12 cellular contexts compared by ENCODE assay signal in the genomic region with DNA sequence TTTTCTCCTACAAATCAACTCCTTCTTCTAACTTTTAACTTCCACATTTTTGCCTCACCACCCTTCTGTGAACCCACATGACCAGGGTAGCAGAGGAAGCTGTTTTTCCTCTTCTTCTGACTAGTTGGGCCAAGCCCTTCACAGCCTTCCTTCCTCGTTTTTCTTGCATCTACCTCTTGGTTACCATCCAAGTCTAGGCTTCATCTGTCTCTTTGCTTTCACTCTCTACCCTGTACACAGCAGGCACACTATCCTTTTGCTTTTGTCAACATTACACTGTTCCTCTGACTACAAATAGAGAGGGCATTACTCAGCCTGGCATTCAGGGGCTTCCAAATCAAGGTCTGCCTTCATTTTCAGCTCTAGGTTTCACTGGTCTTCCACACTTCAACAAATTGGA. TPM values are rescaled to one million over a fixed set of nuclear protein-coding genes. Genes with fewer than 3 reads are reported as not detected.
DNase-seq lines count a peak whose midpoint lies in the region; FAIRE-seq and TF ChIP-seq lines count a peak whose summit lies in the region.
"Had no signal": no experiment of that assay in that cellular context is flagged by ENCODE, and none has a peak within 500 bp of the region (broad histone marks: within the 10 kb centered on the region; RNA-seq: fewer than 3 reads in every experiment).

No MANE protein-coding gene starts in this region.

- no peak for DNase-seq in activated CD4-positive, alpha-beta T cell treated with anti-CD3 and anti-CD28 coated beads, Interleukin-2, amount 10 ng/mL, durations not matched to agents 7 days and 5 days
- no peak for DNase-seq in activated CD4-positive, alpha-beta T cell treated with anti-CD3 and anti-CD28 coated beads, Interleukin-2, amount 10 ng/mL, durations not matched to agents 24 days and 14 days
- peak; percentile 71 for DNase-seq in SKM-1 (lab: John Stamatoyannopoulos, UW; ENCODE audit: unreplicated experiment)
- peak; percentile 68 for DNase-seq in esophagus muscularis mucosa (ENCODE audit: extremely low spot score)
- DNase-seq in putamen (ENCODE audit: low spot score) = peak; percentile 49
- no peak for DNase-seq in NCI-H2029 (lab: John Stamatoyannopoulos, UW)
- DNase-seq in kidney glomerular epithelial cell (lab: John Stamatoyannopoulos, UW) = no peak
- DNase-seq in GM12892 (ENCODE audit: insufficient read length) = no peak
- DNase-seq: activated T-cell treated with anti-CD3 and anti-CD28 coated beads, Interleukin-2, amount 50 U/mL, for 4 hours; NCI-H1092 had no signal

- H3K36me3 Mint-ChIP-seq in activated CD4-positive, alpha-beta T cell treated with anti-CD3 and anti-CD28 coated beads, Interleukin-2, amount 10 ng/mL, durations not matched to agents 7 days and 5 days (ENCODE audit: low read depth) = peaks cover 31% of the 10 kb centered on the region
- peaks cover 7% of the 10 kb centered on the region for H3K36me3 Mint-ChIP-seq in activated CD4-positive, alpha-beta T cell treated with anti-CD3 and anti-CD28 coated beads, Interleukin-2, amount 10 ng/mL, durations not matched to agents 24 days and 14 days (ENCODE audit: low read depth)

- POLR2A ChIA-PET in activated CD4-positive, alpha-beta T cell treated with anti-CD3 and anti-CD28 coated beads, Interleukin-2, amount 10 ng/mL, durations not matched to agents 7 days and 5 days (lab: Charles Lee) = no interaction called here

- CTCF ChIA-PET in activated CD4-positive, alpha-beta T cell treated with anti-CD3 and anti-CD28 coated beads, Interleukin-2, amount 10 ng/mL, durations not matched to agents 7 days and 5 days (lab: Charles Lee) = interaction anchor here (0.7 to 1.1 kb wide), 2 partner anchors 13 to 497 kb away, joined by 3 read pairs; no protein-coding TSS in a partner anchor

- H3K9me3 Mint-ChIP-seq in activated CD4-positive, alpha-beta T cell treated with anti-CD3 and anti-CD28 coated beads, Interleukin-2, amount 10 ng/mL, durations not matched to agents 7 days and 5 days = peaks cover 12% of the 10 kb centered on the region
- peaks cover 8% of the 10 kb centered on the region for H3K9me3 Mint-ChIP-seq in activated CD4-positive, alpha-beta T cell treated with anti-CD3 and anti-CD28 coated beads, Interleukin-2, amount 10 ng/mL, durations not matched to agents 24 days and 14 days
- H3K9me3 Mint-ChIP-seq: activated T-cell treated with anti-CD3 and anti-CD28 coated beads, Interleukin-2, amount 50 U/mL, for 4 hours had no signal

- H3K27ac Mint-ChIP-seq in activated CD4-positive, alpha-beta T cell treated with anti-CD3 and anti-CD28 coated beads, Interleukin-2, amount 10 ng/mL, durations not matched to agents 7 days and 5 days = peak overlapping the region; percentile 63
- no peak overlapping the region for H3K27ac Mint-ChIP-seq in activated CD4-positive, alpha-beta T cell treated with anti-CD3 and anti-CD28 coated beads, Interleukin-2, amount 10 ng/mL, durations not matched to agents 24 days and 14 days

- no peak for TF ChIP-seq EP300 in esophagus muscularis mucosa (IDR thresholded peaks at IDR 0.05)

- no peaks in the 10 kb centered on the region for H3K27me3 ChIP-seq in esophagus muscularis mucosa
- H3K27me3 ChIP-seq: suprapubic skin had no signal

- no peaks in the 10 kb centered on the region for H3K9me3 ChIP-seq in esophagus muscularis mucosa
- H3K9me3 ChIP-seq: suprapubic skin had no signal

- peaks cover 11 to 62% (median 44%) of the 10 kb centered on the region in 4 donors for H3K4me1 ChIP-seq in esophagus muscularis mucosa

- WGBS in esophagus muscularis mucosa = 31% methylated on average over 1 of the region's 1 CpG

- intact Hi-C loops in activated CD4-positive, alpha-beta T cell treated with anti-CD3 and anti-CD28 coated beads, Interleukin-2, amount 10 ng/mL, durations not matched to agents 24 days and 14 days (cut with micrococcal nuclease) = no loop called here
- intact Hi-C loops in esophagus muscularis mucosa (cut with DNase I) = no loop called here

- no peaks in the 10 kb centered on the region for H3K27me3 Mint-ChIP-seq in activated CD4-positive, alpha-beta T cell treated with anti-CD3 and anti-CD28 coated beads, Interleukin-2, amount 10 ng/mL, durations not matched to agents 7 days and 5 days
- no peaks in the 10 kb centered on the region for H3K27me3 Mint-ChIP-seq in activated CD4-positive, alpha-beta T cell treated with anti-CD3 and anti-CD28 coated beads, Interleukin-2, amount 10 ng/mL, durations not matched to agents 24 days and 14 days

- TF ChIP-seq POLR2A in esophagus muscularis mucosa (IDR thresholded peaks at IDR 0.05; ENCODE audit: low read depth) = no peak
- TF ChIP-seq POLR2A in GM12892 (IDR thresholded peaks at IDR 0.05; ENCODE audit: low read depth, low read length) = no peak

- H3K36me3 ChIP-seq in esophagus muscularis mucosa = no peaks in the 10 kb centered on the region
- H3K36me3 ChIP-seq: suprapubic skin had no signal

- H3K4me3 ChIP-seq in esophagus muscularis mucosa = no peak overlapping the region
- H3K4me3 ChIP-seq: suprapubic skin had no signal

- FAIRE-seq in GM12892 (lab: Jason Lieb, UNC) = no peak

- H3K4me3 Mint-ChIP-seq in activated CD4-positive, alpha-beta T cell treated with anti-CD3 and anti-CD28 coated beads, Interleukin-2, amount 10 ng/mL, durations not matched to agents 7 days and 5 days = no peak overlapping the region
- H3K4me3 Mint-ChIP-seq in activated CD4-positive, alpha-beta T cell treated with anti-CD3 and anti-CD28 coated beads, Interleukin-2, amount 10 ng/mL, durations not matched to agents 24 days and 14 days = no peak overlapping the region
- H3K4me3 Mint-ChIP-seq: activated T-cell treated with anti-CD3 and anti-CD28 coated beads, Interleukin-2, amount 50 U/mL, for 4 hours had no signal

- TF ChIP-seq CTCF in esophagus muscularis mucosa (IDR thresholded peaks at IDR 0.05) = no peak

- peak overlapping the region in 1 of 4 donors; percentile 7 for H3K27ac ChIP-seq in esophagus muscularis mucosa (replicated peaks in 1 of 4)
- H3K27ac ChIP-seq: HL-60, suprapubic skin had no signal

- H3K4me1 Mint-ChIP-seq in activated CD4-positive, alpha-beta T cell treated with anti-CD3 and anti-CD28 coated beads, Interleukin-2, amount 10 ng/mL, durations not matched to agents 7 days and 5 days = peaks cover 51% of the 10 kb centered on the region
- H3K4me1 Mint-ChIP-seq in activated CD4-positive, alpha-beta T cell treated with anti-CD3 and anti-CD28 coated beads, Interleukin-2, amount 10 ng/mL, durations not matched to agents 24 days and 14 days = peaks cover 36% of the 10 kb centered on the region

RNA-seq across cellular contexts. Expression of a gene that starts 22.0 kb away (rescaled TPM):
- total RNA-seq in activated CD4-positive, alpha-beta T cell treated with anti-CD3 and anti-CD28 coated beads, Interleukin-2, amount 10 ng/mL, durations not matched to agents 7 days and 5 days = 10 to 100 TPM; 13.8 to 16.4 TPM
- total RNA-seq in activated CD4-positive, alpha-beta T cell treated with anti-CD3 and anti-CD28 coated beads, Interleukin-2, amount 10 ng/mL, durations not matched to agents 24 days and 14 days = 1.1 and 1.3 TPM in 2 replicates
- total RNA-seq in esophagus muscularis mucosa = 10 to 100 TPM; 13.4 to 15.0 (median 14.4) TPM
- 19.0 TPM for polyA plus RNA-seq in GM12892 (2012; ENCODE audit: missing spikeins)

Comparison
In these comparisons a context has a peak if more than half of its experiments do, and no peak if none do; other contexts are left out.
1. DNase-seq: peak in SKM-1 (single experiment), esophagus muscularis mucosa (single experiment) and putamen (single experiment); none in activated CD4-positive, alpha-beta T cell treated with anti-CD3 and anti-CD28 coated beads, Interleukin-2, amount 10 ng/mL, durations not matched to agents 7 days and 5 days (single experiment), activated CD4-positive, alpha-beta T cell treated with anti-CD3 and anti-CD28 coated beads, Interleukin-2, amount 10 ng/mL, durations not matched to agents 24 days and 14 days (single experiment), NCI-H2029 (single experiment), kidney glomerular epithelial cell (single experiment) and GM12892 (single experiment).